ENCODE assay signal across 18 cellular contexts in the genomic region with DNA sequence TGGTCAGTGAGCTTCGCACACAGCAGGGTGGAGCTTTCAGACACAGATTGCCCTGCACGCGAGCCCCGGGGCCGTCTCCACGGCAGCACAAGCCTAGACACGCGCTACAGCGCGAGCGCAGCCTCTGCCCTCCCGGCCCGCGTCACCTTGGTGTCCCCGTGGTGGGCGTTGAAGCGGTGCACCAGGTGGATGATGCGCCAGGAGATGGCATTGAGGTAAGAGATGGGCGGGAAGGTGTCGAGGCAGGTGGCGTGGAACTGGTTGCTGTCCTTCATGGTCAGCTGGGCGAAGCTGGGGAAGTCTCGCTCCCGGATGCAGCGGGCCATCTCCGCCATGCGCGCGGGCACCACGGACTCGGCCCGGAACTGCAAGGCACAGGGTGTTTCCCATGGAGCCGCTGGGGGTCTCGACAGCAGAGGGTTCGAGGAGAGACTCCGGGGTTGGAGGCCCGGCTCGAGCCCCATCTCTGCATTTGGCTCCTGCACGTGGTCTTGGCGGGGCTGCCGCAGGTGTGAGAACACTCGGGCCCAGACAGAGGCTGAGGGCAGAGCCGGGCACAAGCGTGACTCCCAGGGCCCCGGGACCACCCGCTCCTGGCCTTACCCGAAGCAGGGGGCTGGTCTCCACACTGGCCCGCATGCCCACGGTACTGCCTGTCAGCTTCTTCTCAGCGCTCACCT. TPM values are rescaled to one million over a fixed set of nuclear protein-coding genes. Genes with fewer than 3 reads are reported as not detected.
A peak's percentile ranks its signal among the peaks of the same experiment; 100 is the strongest.
DNase-seq lines count a peak whose midpoint lies in the region; ATAC-seq and TF ChIP-seq lines count a peak whose summit lies in the region.
"Had no signal": no experiment of that assay in that cellular context is flagged by ENCODE, and none has a peak within 500 bp of the region (broad histone marks: within the 10 kb centered on the region; RNA-seq: fewer than 3 reads in every experiment).

No MANE protein-coding gene starts in this region.

- peaks cover 13% of the 10 kb centered on the region for H3K4me1 Mint-ChIP-seq in activated T-cell treated with anti-CD3 and anti-CD28 coated beads, Interleukin-2, amount 50 U/mL, for 24 hours (ENCODE audit: low read depth)
- H3K4me1 Mint-ChIP-seq in IgD-negative memory B cell, result peaks cover 2 to 6% (median 5%) of the 10 kb centered on the region in 3 donors
- peaks cover 32 to 42% of the 10 kb centered on the region in 2 donors for H3K4me1 Mint-ChIP-seq in immature natural killer cell

- no peak for TF ChIP-seq POLR2A in GM18505 (IDR thresholded peaks at IDR 0.05; ENCODE audit: borderline replicate concordance, extremely low read depth, insufficient read depth, insufficient read length)

- H3K36me3 Mint-ChIP-seq in activated T-cell treated with anti-CD3 and anti-CD28 coated beads, Interleukin-2, amount 50 U/mL, for 24 hours (ENCODE audit: low read depth), result peaks cover 46% of the 10 kb centered on the region
- peaks cover 2% of the 10 kb centered on the region for H3K36me3 Mint-ChIP-seq in IgD-negative memory B cell
- H3K36me3 Mint-ChIP-seq in immature natural killer cell, result peaks cover 0 to 9% (median 6%) of the 10 kb centered on the region in 3 donors

- H3K27ac Mint-ChIP-seq in activated T-cell treated with anti-CD3 and anti-CD28 coated beads, Interleukin-2, amount 50 U/mL, for 24 hours, result peak overlapping the region; percentile 13
- H3K27ac Mint-ChIP-seq in IgD-negative memory B cell (peak overlapping the region; percentile 72 to 78 (median 76)), immature natural killer cell (peak overlapping the region; percentile 84 to 99 (median 98))
- H3K27ac Mint-ChIP-seq: HFFc6 had no signal

- no peaks in the 10 kb centered on the region for H3K27me3 Mint-ChIP-seq in activated T-cell treated with anti-CD3 and anti-CD28 coated beads, Interleukin-2, amount 50 U/mL, for 24 hours
- H3K27me3 Mint-ChIP-seq in IgD-negative memory B cell, result no peaks in the 10 kb centered on the region
- peaks cover 28 to 45% (median 29%) of the 10 kb centered on the region in 3 donors for H3K27me3 Mint-ChIP-seq in immature natural killer cell (ENCODE audit: low read depth in 3 of 3)

- no peak for DNase-seq in activated T-cell treated with anti-CD3 and anti-CD28 coated beads, Interleukin-2, amount 50 U/mL, for 24 hours
- DNase-seq in activated T-cell treated with anti-CD3 and anti-CD28 coated beads, Interleukin-2, amount 50 U/mL, for 48 hours, result no peak
- DNase-seq in immature natural killer cell (no peak), posterior vena cava (ENCODE audit: low spot score) (peak; percentile 78), midbrain (lab: John Stamatoyannopoulos, UW) (no peak)
- DNase-seq: DND-41, GDM1, HFFc6, Kasumi-1, NCI-H1436, NCI-H2029 treated with DMSO at 0.1 percent for 48 hours, NCI-H510A, SIG-M5 had no signal

- ATAC-seq in GM18505 (IDR thresholded peaks at IDR 0.05; ENCODE audit: unreplicated experiment) (no peak), GM21717 (IDR thresholded peaks at IDR 0.05; ENCODE audit: unreplicated experiment) (no peak)
- ATAC-seq: A549 had no signal

- H3K4me3 Mint-ChIP-seq in activated T-cell treated with anti-CD3 and anti-CD28 coated beads, Interleukin-2, amount 50 U/mL, for 24 hours, result no peak overlapping the region
- H3K4me3 Mint-ChIP-seq in IgD-negative memory B cell (peak overlapping the region in 1 of 4 donors; percentile 69), immature natural killer cell (peak overlapping the region in 4 of 5 donors; percentile 79 to 86 (median 84))
- H3K4me3 Mint-ChIP-seq: HFFc6 had no signal

- intact Hi-C loops in posterior vena cava (cut with DNase I), result no loop called here

- no peaks in the 10 kb centered on the region for H3K9me3 Mint-ChIP-seq in activated T-cell treated with anti-CD3 and anti-CD28 coated beads, Interleukin-2, amount 50 U/mL, for 24 hours
- H3K9me3 Mint-ChIP-seq in IgD-negative memory B cell, result no peaks in the 10 kb centered on the region
- H3K9me3 Mint-ChIP-seq in immature natural killer cell, result no peaks in the 10 kb centered on the region
- H3K9me3 Mint-ChIP-seq: HFFc6 had no signal

RNA-seq across cellular contexts. Expression of gene CYBA, which starts 4.3 kb away (rescaled TPM):
- polyA plus RNA-seq in IgD-negative memory B cell (1,890 TPM), immature natural killer cell (1,000 to 10,000 TPM; 2,079 to 2,787 (median 2,690) TPM)
- total RNA-seq in posterior vena cava, result 100 to 1,000 TPM in 1 of 2 donors, 10 to 100 TPM in 1; 71.4 to 168 TPM
- total RNA-seq: H4 had no signal

RNA-seq across cellular contexts. Expression of gene MVD, which starts 7.7 kb away (rescaled TPM):
- polyA plus RNA-seq in IgD-negative memory B cell (26.0 TPM), immature natural killer cell (10 to 100 TPM; 79.4 to 96.6 (median 87.6) TPM)
- 10 to 100 TPM; 21.6 to 22.6 TPM for total RNA-seq in posterior vena cava

RNA-seq across cellular contexts. Expression of gene IL17C, which starts 16.8 kb away (rescaled TPM):
- polyA plus RNA-seq in IgD-negative memory B cell (not detected), immature natural killer cell (under 1 TPM in 2 of 3 donors, not detected in 1; 0.64 to 0.80 TPM)
- not detected for total RNA-seq in posterior vena cava
- total RNA-seq: H4, HFFc6 had no signal
- polyA plus RNA-seq: A549 had no signal

RNA-seq across cellular contexts. Expression of gene SNAI3, which starts 31.1 kb away (rescaled TPM):
- polyA plus RNA-seq in IgD-negative memory B cell (12.3 TPM), immature natural killer cell (10 to 100 TPM in 2 of 3 donors, 1 to 10 TPM in 1; 9.0 to 12.4 (median 11.7) TPM)
- under 1 TPM; 0.43 to 0.56 TPM for total RNA-seq in posterior vena cava
- total RNA-seq: HFFc6 had no signal
- polyA plus RNA-seq: A549 had no signal

RNA-seq across cellular contexts. Expression of gene RNF166, which starts 51.0 kb away (rescaled TPM):
- polyA plus RNA-seq in IgD-negative memory B cell, result 33.9 TPM
- 100 to 1,000 TPM; 129 to 157 (median 141) TPM for polyA plus RNA-seq in immature natural killer cell
- 10 to 100 TPM; 16.8 to 19.0 TPM for total RNA-seq in posterior vena cava

Comparison
In these comparisons a context has a peak if more than half of its experiments do, and no peak if none do; other contexts are left out.
1. H3K27ac Mint-ChIP-seq: peak in every context shown above with its lines; median percentile 98 in immature natural killer cell; 76 in IgD-negative memory B cell; 13 in activated T-cell treated with anti-CD3 and anti-CD28 coated beads, Interleukin-2, amount 50 U/mL, for 24 hours.